ENCODE assay signal across 25 cellular contexts in genomic region chr2:222877556-222878278, GRCh38. TPM values are rescaled to one million over a fixed set of nuclear protein-coding genes. Genes with fewer than 3 reads are reported as not detected.
A peak's percentile ranks its signal among the peaks of the same experiment; 100 is the strongest.
DNase-seq lines count a peak whose midpoint lies in the region; ATAC-seq and TF ChIP-seq lines count a peak whose summit lies in the region.
"Had no signal": no experiment of that assay in that cellular context is flagged by ENCODE, and none has a peak within 500 bp of the region (broad histone marks: within the 10 kb centered on the region; RNA-seq: fewer than 3 reads in every experiment).

No MANE protein-coding gene starts in this region.

- TF ChIP-seq RAD21 in HCT116 (IDR thresholded peaks at IDR 0.05; ENCODE audit: low read depth), result no peak

- TF ChIP-seq POLR2A in HCT116 (IDR thresholded peaks at IDR 0.05; ENCODE audit: borderline replicate concordance, extremely low read depth, insufficient read depth, insufficient read length), result no peak

- H3K9me3 ChIP-seq in HCT116 (ENCODE audit: control insufficient read depth in 1 of 2, insufficient read depth in 1 of 2, low read depth in 1 of 2, low read length in 2 of 2) (no peaks in the 10 kb centered on the region), Panc1 (ENCODE audit: control insufficient read depth, insufficient read depth, low read depth, low read length) (no peaks in the 10 kb centered on the region), psoas muscle (no peaks in the 10 kb centered on the region), HAP-1 (no peaks in the 10 kb centered on the region)
- H3K9me3 ChIP-seq: pancreas had no signal

- no peak overlapping the region for H2AFZ ChIP-seq in HCT116 (ENCODE audit: low read depth, low read length, poor library complexity, severe bottlenecking)

- H3K4me2 ChIP-seq in HCT116 (ENCODE audit: low read length), result peak overlapping the region; percentile 62; the same call in 1 of the 2 replicates

- RAD21 ChIA-PET in HCT116 (lab: Charles Lee; ENCODE audit: low non-redundant PET in 1 of 2, low total read pairs in 2 of 2, uncharacterized antibody in 2 of 2, unreplicated experiment in 2 of 2), result no interaction called here

- H3K9ac ChIP-seq in HCT116 (ENCODE audit: low read length), result no peak overlapping the region

- POLR2A ChIA-PET in HCT116 (lab: Charles Lee), result interaction anchor here (0.9 kb wide), 1 partner anchor 15 kb away, joined by 3 read pairs; no protein-coding TSS in a partner anchor
- POLR2A ChIA-PET in Panc1 (lab: Charles Lee), result interaction anchor here (0.6 kb wide), 1 partner anchor 757 kb away, joined by 3 read pairs; no protein-coding TSS in a partner anchor

- intact Hi-C loops in HCT116 (cut with micrococcal nuclease), result no loop called here
- intact Hi-C loops in Panc1 (cut with micrococcal nuclease; ENCODE audit: unreplicated experiment), result no loop called here
- intact Hi-C loops in psoas muscle (cut with DNase I), result no loop called here

- ATAC-seq in HCT116, result no peak
- ATAC-seq in Panc1, result peak; percentile 62; the same call in 1 of the 2 replicates
- ATAC-seq in psoas muscle, result no peak
- no peak for ATAC-seq in GM18867 (IDR thresholded peaks at IDR 0.05; ENCODE audit: unreplicated experiment)
- ATAC-seq: right cardiac atrium, T-helper 17 cell had no signal

- H3K4me3 ChIP-seq in HCT116 (replicated peaks in 1 of 2; ENCODE audit: low read depth in 1 of 2, low read length in 2 of 2) (no peak overlapping the region), Panc1 (ENCODE audit: low read depth in 2 of 2, low read length in 2 of 2) (no peak overlapping the region), psoas muscle (no peak overlapping the region), HAP-1 (no peak overlapping the region)
- H3K4me3 ChIP-seq: pancreas had no signal

- H3K36me3 ChIP-seq in HCT116 (ENCODE audit: control insufficient read depth in 1 of 2, insufficient read depth in 2 of 2, low read length in 2 of 2) (no peaks in the 10 kb centered on the region), Panc1 (ENCODE audit: control insufficient read depth, insufficient read depth, low read length) (no peaks in the 10 kb centered on the region), psoas muscle (ENCODE audit: insufficient read depth in 1 of 2, low read depth in 1 of 2) (no peaks in the 10 kb centered on the region), HAP-1 (replicated peaks) (no peaks in the 10 kb centered on the region)
- H3K36me3 ChIP-seq: pancreas had no signal

- 57 to 79% (median 57%) methylated on average over 2 of the region's 2 CpGs for WGBS in psoas muscle, 3 donors

- H3K4me1 ChIP-seq in HCT116 (ENCODE audit: control insufficient read depth in 1 of 2, insufficient read depth in 2 of 2, low read length in 2 of 2) (peaks cover 29 to 42% of the 10 kb centered on the region in 2 experiments), Panc1 (ENCODE audit: control insufficient read depth, insufficient read depth, low read length) (peaks cover 24% of the 10 kb centered on the region), psoas muscle (peaks cover 70% of the 10 kb centered on the region), HAP-1 (no peaks in the 10 kb centered on the region)

- DNase-seq in HCT116 (ENCODE audit: low read depth, low spot score) (no peak), Panc1 (ENCODE audit: low read depth, low spot score) (no peak), endothelial cell (ENCODE audit: low spot score) (no peak), psoas muscle (no peak), HAP-1 (ENCODE audit: low spot score in 2 of 2) (no peak), SKM-1 (lab: John Stamatoyannopoulos, UW; ENCODE audit: unreplicated experiment) (no peak)
- DNase-seq: activated CD4-positive, alpha-beta T cell treated with anti-CD3 and anti-CD28 coated beads for 4 hours; activated effector memory CD4-positive, alpha-beta T cell treated with Interleukin-2 at 50 U/mL for 16 hours; activated naive CD8-positive, alpha-beta T cell treated with anti-CD3 and anti-CD28 coated beads for 36 hours; activated T-cell treated with anti-CD3 and anti-CD28 coated beads for 4 hours; aorta; Calu3; central memory CD4-positive, alpha-beta T cell; kidney glomerular epithelial cell; NCI-H1092 treated with DMSO at 0.1 percent for 48 hours; NCI-H1930; NCI-H69; right cardiac atrium; stimulated activated CD4-positive, alpha-beta T cell treated with anti-CD3 and anti-CD28 coated beads, Interleukin-2, amount 100 ng/mL, for 48 hours; T-helper 17 cell had no signal

- no peak overlapping the region for H3K4me3 Mint-ChIP-seq in endothelial cell (ENCODE audit: unreplicated experiment)
- H3K4me3 Mint-ChIP-seq: activated naive CD8-positive, alpha-beta T cell treated with anti-CD3 and anti-CD28 coated beads for 36 hours; dendritic cell treated with granulocyte-macrophage colony-stimulating factor and Interleukin-4, amounts not matched to agents 40 ng/mL and 50 ng/mL, for 4 days; T-helper 17 cell had no signal

- in situ Hi-C loops in Panc1 (cut with HindIII; ENCODE audit: low pct_unique_long_range_greater_than_20kb, low sequenced_read_pairs), result no loop called here
- in situ Hi-C loops in HAP-1 (cut with MboI; ENCODE audit: low sequenced_read_pairs), result no loop called here

- peak overlapping the region; percentile 95 for H3K27ac Mint-ChIP-seq in endothelial cell (ENCODE audit: unreplicated experiment)
- H3K27ac Mint-ChIP-seq: activated naive CD8-positive, alpha-beta T cell treated with anti-CD3 and anti-CD28 coated beads for 36 hours; dendritic cell treated with granulocyte-macrophage colony-stimulating factor and Interleukin-4, amounts not matched to agents 40 ng/mL and 50 ng/mL, for 4 days; T-helper 17 cell had no signal

- H3K27me3 Mint-ChIP-seq in endothelial cell (ENCODE audit: unreplicated experiment), result no peaks in the 10 kb centered on the region
- H3K27me3 Mint-ChIP-seq: activated naive CD8-positive, alpha-beta T cell treated with anti-CD3 and anti-CD28 coated beads for 36 hours; dendritic cell treated with granulocyte-macrophage colony-stimulating factor and Interleukin-4, amounts not matched to agents 40 ng/mL and 50 ng/mL, for 4 days; T-helper 17 cell; type B pancreatic cell had no signal

- H3K9me3 Mint-ChIP-seq in endothelial cell (ENCODE audit: unreplicated experiment), result no peaks in the 10 kb centered on the region
- H3K9me3 Mint-ChIP-seq: activated naive CD8-positive, alpha-beta T cell treated with anti-CD3 and anti-CD28 coated beads for 36 hours; dendritic cell treated with granulocyte-macrophage colony-stimulating factor and Interleukin-4, amounts not matched to agents 40 ng/mL and 50 ng/mL, for 4 days; type B pancreatic cell had no signal

- H3K79me2 ChIP-seq in HCT116 (ENCODE audit: insufficient read depth, low read length), result peaks cover 99% of the 10 kb centered on the region

- BruUV-seq in HCT116 (replicated peaks; lab: Mats Ljungman, UMichigan), result no TSS peak
- no TSS peak for BruUV-seq in Panc1 (replicated peaks; lab: Mats Ljungman, UMichigan)

- H3K27ac ChIP-seq in HCT116 (ENCODE audit: low read depth, low read length) (no peak overlapping the region), Panc1 (ENCODE audit: low read length) (no peak overlapping the region), psoas muscle (peak overlapping the region; percentile 58)
- H3K27ac ChIP-seq: C4-2B, pancreas had no signal

- H4K20me1 ChIP-seq in HCT116 (ENCODE audit: insufficient read depth), result peaks cover 35% of the 10 kb centered on the region; the same call in 1 of the 2 replicates

- TF ChIP-seq CTCF in HCT116 (IDR thresholded peaks at IDR 0.05 in 2 of 3, conservative IDR thresholded peaks at IDR 0.05 in 1 of 3; ENCODE audit: borderline replicate concordance in 1 of 3, insufficient read depth in 1 of 3, low read depth in 2 of 3, low read length in 2 of 3) (no peak), Panc1 (IDR thresholded peaks at IDR 0.05) (no peak), endothelial cell (IDR thresholded peaks at IDR 0.05; ENCODE audit: unreplicated experiment) (no peak), psoas muscle (IDR thresholded peaks at IDR 0.05) (no peak)

- no peaks in the 10 kb centered on the region for H3K36me3 Mint-ChIP-seq in endothelial cell (ENCODE audit: low read depth, unreplicated experiment)
- H3K36me3 Mint-ChIP-seq: activated naive CD8-positive, alpha-beta T cell treated with anti-CD3 and anti-CD28 coated beads for 36 hours had no signal

- no peaks in the 10 kb centered on the region for H3K9me2 ChIP-seq in HCT116 (ENCODE audit: insufficient read depth)

- H3K27me3 ChIP-seq in HCT116 (ENCODE audit: insufficient read depth, low read length) (no peaks in the 10 kb centered on the region), Panc1 (ENCODE audit: control insufficient read depth, insufficient read depth, low read length) (no peaks in the 10 kb centered on the region), psoas muscle (ENCODE audit: insufficient read depth in 3 of 3, low read length in 2 of 3) (no peaks in the 10 kb centered on the region), HAP-1 (ENCODE audit: low read depth) (no peaks in the 10 kb centered on the region)
- H3K27me3 ChIP-seq: pancreas had no signal

- CTCF ChIA-PET in HCT116 (lab: Charles Lee), result interaction anchor here (2.2 kb wide), 1 partner anchor 187 kb away, joined by 4 read pairs; no protein-coding TSS in a partner anchor
- CTCF ChIA-PET in Panc1 (lab: Charles Lee), result no interaction called here

- peaks cover 28% of the 10 kb centered on the region for H3K4me1 Mint-ChIP-seq in endothelial cell (ENCODE audit: unreplicated experiment)

TF ChIP-seq in HCT116, 20 proteins besides CTCF, POLR2A, EP300 and RAD21:
- no peak for TF ChIP-seq ATF3 (IDR thresholded peaks at IDR 0.05)
- TF ChIP-seq EZH2 (IDR thresholded peaks at IDR 0.05), result no peak
- TF ChIP-seq SIN3A (IDR thresholded peaks at IDR 0.05; ENCODE audit: low read depth), result no peak

RNA-seq across cellular contexts. Expression of gene ACSL3, which starts 16.9 kb away (rescaled TPM):
- total RNA-seq in HCT116 (2021; ENCODE audit: unreplicated experiment) (142 TPM), Panc1 (2021; ENCODE audit: unreplicated experiment) (85.2 TPM), endothelial cell (ENCODE audit: unreplicated experiment) (163 TPM), psoas muscle (100 to 1,000 TPM in 1 of 4 donors, 10 to 100 TPM in 3; 25.3 to 136 (median 46.4) TPM)
- 49.5 and 66.8 TPM in 2 replicates for polyA plus RNA-seq in HCT116 (2012)
- 38.7 TPM for polyA plus RNA-seq in Panc1 (2012; ENCODE audit: insufficient read length)
- 10 to 100 TPM; 13.5 to 33.4 (median 21.9) TPM for polyA plus RNA-seq in psoas muscle
